26 cellular contexts compared by ENCODE assay signal in genomic region chr11:34328632-34328910, GRCh38.
"Had no signal": no experiment of that assay in that cellular context is flagged by ENCODE, and none has a peak within 500 bp of the region (broad histone marks: within the 10 kb centered on the region; RNA-seq: fewer than 3 reads in every experiment).

No MANE protein-coding gene starts in this region.

- H3K27ac Mint-ChIP-seq: activated naive CD8-positive, alpha-beta T cell treated with anti-CD3 and anti-CD28 coated beads for 36 hours; activated T-cell treated with anti-CD3 and anti-CD28 coated beads, Interleukin-2, amount 50 U/mL, for 72 hours; mesothelial cell of epicardium; naive B cell; nephron progenitor cell; progenitor cell of endocrine pancreas; stimulated activated memory B cell treated with anti-CD40 and anti-IgM and Interleukin-4, amounts not matched to agents 10 μg/mL and 1 μg/mL and 100 μg/mL, for 72 hours; stimulated activated naive CD8-positive, alpha-beta T cell treated with anti-CD3 and anti-CD28 coated beads, Interleukin-15, amount 100 ng/mL, for 72 hours had no signal

- H3K27me3 ChIP-seq: adrenal gland, heart right ventricle, neutrophil, ovary, vagina had no signal

- DNase-seq: activated CD4-positive, alpha-beta T cell treated with anti-CD3 and anti-CD28 coated beads for 4 hours; activated CD4-positive, alpha-beta T cell treated with anti-CD3 and anti-CD28 coated beads, Interleukin-2, amount 50 U/mL, for 4 hours; activated naive CD4-positive, alpha-beta T cell; activated naive CD8-positive, alpha-beta T cell treated with anti-CD3 and anti-CD28 coated beads for 36 hours; activated T-cell treated with anti-CD3 and anti-CD28 coated beads for 4 hours; activated T-cell treated with anti-CD3 and anti-CD28 coated beads, Interleukin-2, amount 50 U/mL, for 72 hours; adrenal gland; aorta; cortex of kidney; naive B cell; nephron progenitor cell; stimulated activated CD4-positive, alpha-beta T cell treated with anti-CD3 and anti-CD28 coated beads, Interleukin-1b, Interleukin-23, amount 100 ng/mL, for 48 hours; stimulated activated CD4-positive, alpha-beta T cell treated with anti-CD3 and anti-CD28 coated beads, Interleukin-4, amount 100 ng/mL, for 4 hours; stimulated activated CD8-positive, alpha-beta memory T cell treated with anti-CD3 and anti-CD28 coated beads, Interleukin-4, amount 100 ng/mL, for 48 hours; stimulated activated naive CD8-positive, alpha-beta T cell treated with anti-CD3 and anti-CD28 coated beads, Interleukin-15, amount 100 ng/mL, for 72 hours; T-helper 1 cell; trophoblast cell had no signal

- H3K9me3 Mint-ChIP-seq: activated naive CD8-positive, alpha-beta T cell treated with anti-CD3 and anti-CD28 coated beads for 36 hours; activated T-cell treated with anti-CD3 and anti-CD28 coated beads, Interleukin-2, amount 50 U/mL, for 72 hours; brain; mesothelial cell of epicardium; naive B cell; nephron progenitor cell; stimulated activated memory B cell treated with anti-CD40 and anti-IgM and Interleukin-4, amounts not matched to agents 10 μg/mL and 1 μg/mL and 100 μg/mL, for 72 hours; stimulated activated naive CD8-positive, alpha-beta T cell treated with anti-CD3 and anti-CD28 coated beads, Interleukin-15, amount 100 ng/mL, for 72 hours had no signal

- H3K36me3 Mint-ChIP-seq: activated naive CD8-positive, alpha-beta T cell treated with anti-CD3 and anti-CD28 coated beads for 36 hours; brain; mesothelial cell of epicardium; naive B cell; stimulated activated memory B cell treated with anti-CD40 and anti-IgM and Interleukin-4, amounts not matched to agents 10 μg/mL and 1 μg/mL and 100 μg/mL, for 72 hours had no signal

- H3K4me3 Mint-ChIP-seq: activated naive CD8-positive, alpha-beta T cell treated with anti-CD3 and anti-CD28 coated beads for 36 hours; activated T-cell treated with anti-CD3 and anti-CD28 coated beads, Interleukin-2, amount 50 U/mL, for 72 hours; mesothelial cell of epicardium; naive B cell; nephron progenitor cell; stimulated activated memory B cell treated with anti-CD40 and anti-IgM and Interleukin-4, amounts not matched to agents 10 μg/mL and 1 μg/mL and 100 μg/mL, for 72 hours; stimulated activated naive CD8-positive, alpha-beta T cell treated with anti-CD3 and anti-CD28 coated beads, Interleukin-15, amount 100 ng/mL, for 72 hours had no signal

- H3K27ac ChIP-seq: neutrophil, vagina had no signal

- ATAC-seq: activated T-cell treated with anti-CD3 and anti-CD28 coated beads, Interleukin-2, amount 50 U/mL, for 72 hours; stimulated activated naive CD8-positive, alpha-beta T cell treated with anti-CD3 and anti-CD28 coated beads, Interleukin-15, amount 100 ng/mL, for 72 hours had no signal

- H3K27me3 Mint-ChIP-seq: brain; progenitor cell of endocrine pancreas; stimulated activated memory B cell treated with anti-CD40 and anti-IgM and Interleukin-4, amounts not matched to agents 10 μg/mL and 1 μg/mL and 100 μg/mL, for 72 hours had no signal

- H3K9me3 ChIP-seq: adrenal gland, heart right ventricle, neutrophil, ovary, vagina had no signal

- H3K4me1 Mint-ChIP-seq: activated naive CD8-positive, alpha-beta T cell treated with anti-CD3 and anti-CD28 coated beads for 36 hours; naive B cell; stimulated activated naive CD8-positive, alpha-beta T cell treated with anti-CD3 and anti-CD28 coated beads, Interleukin-15, amount 100 ng/mL, for 72 hours had no signal

- H3K36me3 ChIP-seq: adrenal gland, heart right ventricle, neutrophil, ovary, vagina had no signal

- H3K4me3 ChIP-seq: adrenal gland, heart right ventricle, ovary, smooth muscle cell, vagina had no signal
